ENCODE assay signal across 26 cellular contexts in genomic region chr3:175590745-175591144, GRCh38.
"Had no signal": no experiment of that assay in that cellular context is flagged by ENCODE, and none has a peak within 500 bp of the region (broad histone marks: within the 10 kb centered on the region; RNA-seq: fewer than 3 reads in every experiment).

No MANE protein-coding gene starts in this region.

- H3K9me3 Mint-ChIP-seq: activated CD4-positive, alpha-beta T cell treated with anti-CD3 and anti-CD28 coated beads, Interleukin-2, amount 10 ng/mL, durations not matched to agents 24 days and 14 days had no signal

- H3K36me3 Mint-ChIP-seq: activated naive CD4-positive, alpha-beta T cell treated with anti-CD3 and anti-CD28 coated beads, Interleukin-2, amount 50 U/mL, for 72 hours; T-cell had no signal

- H3K4me3 Mint-ChIP-seq: activated B cell treated with CpG ODN at 0.5 μM for 24 hours; activated CD4-positive, alpha-beta T cell treated with anti-CD3 and anti-CD28 coated beads, Interleukin-2, amount 10 ng/mL, durations not matched to agents 24 days and 14 days; activated naive CD8-positive, alpha-beta T cell treated with anti-CD3 and anti-CD28 coated beads, Interleukin-2, amount 50 U/mL, for 24 hours; activated T-cell treated with anti-CD3 and anti-CD28 coated beads, Interleukin-2, amount 50 U/mL, for 4 hours; T-cell had no signal

- DNase-seq: activated B cell treated with CpG ODN at 0.5 μM for 24 hours; activated CD4-positive, alpha-beta T cell treated with anti-CD3 and anti-CD28 coated beads for 1 hour; activated CD4-positive, alpha-beta T cell treated with anti-CD3 and anti-CD28 coated beads, Interleukin-2, amount 10 ng/mL, durations not matched to agents 24 days and 14 days; activated CD4-positive, alpha-beta T cell treated with anti-CD3 and anti-CD28 coated beads, Interleukin-2, amount 50 U/mL, for 48 hours; activated CD8-positive, alpha-beta memory T cell treated with anti-CD3 and anti-CD28 coated beads for 24 hours; activated effector memory CD4-positive, alpha-beta T cell treated with anti-CD3 and anti-CD28 coated beads, Interleukin-2, amount 50 U/mL, for 16 hours; activated naive CD4-positive, alpha-beta T cell treated with Interleukin-2 at 50 U/mL for 16 hours; activated naive CD8-positive, alpha-beta T cell treated with anti-CD3 and anti-CD28 coated beads, Interleukin-2, amount 50 U/mL, for 24 hours; activated T-cell treated with anti-CD3 and anti-CD28 coated beads, Interleukin-2, amount 50 U/mL, for 4 hours; amniotic stem cell; body of pancreas; central memory CD4-positive, alpha-beta T cell; Kasumi-1; KBM-7; NCI-H1092; NCI-H1436 treated with DMSO at 0.1 percent for 48 hours; NCI-H1930; NCI-H2171; NCI-H345; NCI-H510A; NCI-H82; SIG-M5; T-cell; T-helper 2 cell; T1000 had no signal

- H3K27me3 Mint-ChIP-seq: activated B cell treated with CpG ODN at 0.5 μM for 24 hours; activated CD4-positive, alpha-beta T cell treated with anti-CD3 and anti-CD28 coated beads, Interleukin-2, amount 10 ng/mL, durations not matched to agents 24 days and 14 days; activated naive CD8-positive, alpha-beta T cell treated with anti-CD3 and anti-CD28 coated beads, Interleukin-2, amount 50 U/mL, for 24 hours; T-cell had no signal

- H3K4me1 Mint-ChIP-seq: activated B cell treated with CpG ODN at 0.5 μM for 24 hours; activated CD4-positive, alpha-beta T cell treated with anti-CD3 and anti-CD28 coated beads, Interleukin-2, amount 10 ng/mL, durations not matched to agents 24 days and 14 days; activated naive CD8-positive, alpha-beta T cell treated with anti-CD3 and anti-CD28 coated beads, Interleukin-2, amount 50 U/mL, for 24 hours; T-cell had no signal

- H3K27ac Mint-ChIP-seq: activated B cell treated with CpG ODN at 0.5 μM for 24 hours; activated CD4-positive, alpha-beta T cell treated with anti-CD3 and anti-CD28 coated beads, Interleukin-2, amount 10 ng/mL, durations not matched to agents 24 days and 14 days; activated naive CD8-positive, alpha-beta T cell treated with anti-CD3 and anti-CD28 coated beads, Interleukin-2, amount 50 U/mL, for 24 hours; T-cell had no signal
